Comparison of ENCODE assay signal across 10 cellular contexts in the genomic region with DNA sequence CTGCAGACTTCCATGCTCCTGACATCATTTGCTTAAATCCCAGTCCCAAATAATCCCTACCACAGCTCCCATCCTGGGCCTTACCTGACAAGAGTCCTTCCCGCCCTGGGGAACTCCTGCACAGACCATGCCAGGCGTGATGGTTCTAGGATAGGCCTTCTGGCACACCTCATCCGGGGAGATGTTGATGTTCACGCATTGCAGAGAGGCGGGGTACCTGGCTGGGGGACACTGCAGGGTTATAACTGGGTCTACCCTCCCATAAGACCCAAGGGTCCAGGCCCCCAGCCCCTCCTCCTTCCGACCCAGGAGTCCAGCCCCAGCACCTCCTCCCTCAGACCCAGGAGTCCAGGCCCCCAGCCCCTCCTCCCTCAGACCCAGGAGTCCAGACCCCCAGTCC. TPM values are rescaled to one million over a fixed set of nuclear protein-coding genes. Genes with fewer than 3 reads are reported as not detected.
"Had no signal": no experiment of that assay in that cellular context is flagged by ENCODE, and none has a peak within 500 bp of the region (broad histone marks: within the 10 kb centered on the region; RNA-seq: fewer than 3 reads in every experiment).

No MANE protein-coding gene starts in this region.

- DNase-seq: IMR-90, KBM-7, KG1 had no signal

- H3K27ac ChIP-seq: HL-60 had no signal

- H3K4me3 ChIP-seq: K562 had no signal

- FAIRE-seq: HepG2, HTR-8/SVneo, K562 had no signal

RNA-seq across cellular contexts. Expression of gene KLK14, which starts 4.0 kb away (rescaled TPM):
- total RNA-seq: HepG2, HT-29, HT1080, IMR-90, K562 had no signal
- polyA plus RNA-seq: HepG2, IgD-negative memory B cell, IMR-90, K562 had no signal

RNA-seq across cellular contexts. Expression of gene KLK13, which starts 13.8 kb away (rescaled TPM):
- total RNA-seq: HepG2, HT-29, HT1080, IMR-90 had no signal
- polyA plus RNA-seq: IgD-negative memory B cell, IMR-90 had no signal

RNA-seq across cellular contexts. Expression of gene KLK12, which starts 43.9 kb away (rescaled TPM):
- total RNA-seq: HepG2, HT1080, IMR-90, K562 had no signal
- polyA plus RNA-seq: HepG2, IgD-negative memory B cell, IMR-90, K562 had no signal

RNA-seq across cellular contexts. Expression of gene SIGLEC9, which starts 46.0 kb away (rescaled TPM):
- total RNA-seq: HepG2, HT-29, IMR-90 had no signal
- polyA plus RNA-seq: HepG2 had no signal
